Comparison of ENCODE assay signal across 1 cellular context in the genomic region with DNA sequence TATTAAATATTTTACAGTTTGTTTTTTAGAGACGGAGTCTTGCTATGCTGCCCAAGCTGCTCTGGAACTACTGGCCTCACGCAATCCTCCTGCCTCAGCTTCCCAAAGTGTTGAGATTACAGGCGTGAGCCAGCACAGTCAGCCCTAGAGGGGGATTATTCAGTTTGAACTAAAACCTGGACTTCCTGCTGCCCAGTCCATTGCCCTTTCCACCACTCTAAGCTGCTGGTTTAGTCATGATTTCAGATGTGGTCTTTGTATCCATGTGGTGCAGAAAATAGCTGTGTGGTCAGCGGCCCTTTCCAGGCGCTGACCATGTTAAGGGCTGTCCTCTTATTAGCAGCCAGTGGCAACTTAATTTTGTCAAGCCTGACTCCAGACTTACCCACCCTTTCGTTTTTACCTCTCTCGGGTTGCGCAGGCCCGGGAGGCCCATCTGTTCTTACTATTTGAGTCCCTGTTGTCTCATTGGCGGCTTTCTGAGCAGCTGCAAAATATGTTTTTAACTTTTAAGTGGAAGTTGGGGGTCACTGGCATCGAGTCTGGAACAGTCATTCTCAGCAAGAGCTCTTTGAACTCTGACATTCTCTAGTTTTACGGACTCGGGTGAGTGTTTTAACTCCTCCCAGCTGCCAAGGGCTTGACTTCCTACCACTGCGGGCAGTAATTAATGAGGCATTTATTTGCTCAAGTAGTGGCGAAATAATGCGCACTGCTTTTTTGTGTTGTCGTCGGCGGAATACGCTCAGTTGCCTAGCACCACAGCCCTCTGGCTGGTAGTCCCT.
TF ChIP-seq lines count a peak whose summit lies in the region.

No MANE protein-coding gene starts in this region.

TF ChIP-seq in GM12878, 131 proteins besides CTCF, POLR2A, EP300 and RAD21 (continued from another document):
- TF ChIP-seq, protein P1, sequence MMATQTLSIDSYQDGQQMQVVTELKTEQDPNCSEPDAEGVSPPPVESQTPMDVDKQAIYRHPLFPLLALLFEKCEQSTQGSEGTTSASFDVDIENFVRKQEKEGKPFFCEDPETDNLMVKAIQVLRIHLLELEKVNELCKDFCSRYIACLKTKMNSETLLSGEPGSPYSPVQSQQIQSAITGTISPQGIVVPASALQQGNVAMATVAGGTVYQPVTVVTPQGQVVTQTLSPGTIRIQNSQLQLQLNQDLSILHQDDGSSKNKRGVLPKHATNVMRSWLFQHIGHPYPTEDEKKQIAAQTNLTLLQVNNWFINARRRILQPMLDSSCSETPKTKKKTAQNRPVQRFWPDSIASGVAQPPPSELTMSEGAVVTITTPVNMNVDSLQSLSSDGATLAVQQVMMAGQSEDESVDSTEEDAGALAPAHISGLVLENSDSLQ (IDR thresholded peaks at IDR 0.05), result 0 out of 2 replicates have a peak, but pooled peaks have one; percentile 32
- TF ChIP-seq, protein P2, sequence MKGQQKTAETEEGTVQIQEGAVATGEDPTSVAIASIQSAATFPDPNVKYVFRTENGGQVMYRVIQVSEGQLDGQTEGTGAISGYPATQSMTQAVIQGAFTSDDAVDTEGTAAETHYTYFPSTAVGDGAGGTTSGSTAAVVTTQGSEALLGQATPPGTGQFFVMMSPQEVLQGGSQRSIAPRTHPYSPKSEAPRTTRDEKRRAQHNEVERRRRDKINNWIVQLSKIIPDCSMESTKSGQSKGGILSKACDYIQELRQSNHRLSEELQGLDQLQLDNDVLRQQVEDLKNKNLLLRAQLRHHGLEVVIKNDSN (IDR thresholded peaks at IDR 0.05; ENCODE audit: borderline replicate concordance, extremely low read length, insufficient read depth, low read depth, low read length), result no peak
- TF ChIP-seq CREB1 (IDR thresholded peaks at IDR 0.05; ENCODE audit: low read depth), result no peak
- TF ChIP-seq, protein P3, sequence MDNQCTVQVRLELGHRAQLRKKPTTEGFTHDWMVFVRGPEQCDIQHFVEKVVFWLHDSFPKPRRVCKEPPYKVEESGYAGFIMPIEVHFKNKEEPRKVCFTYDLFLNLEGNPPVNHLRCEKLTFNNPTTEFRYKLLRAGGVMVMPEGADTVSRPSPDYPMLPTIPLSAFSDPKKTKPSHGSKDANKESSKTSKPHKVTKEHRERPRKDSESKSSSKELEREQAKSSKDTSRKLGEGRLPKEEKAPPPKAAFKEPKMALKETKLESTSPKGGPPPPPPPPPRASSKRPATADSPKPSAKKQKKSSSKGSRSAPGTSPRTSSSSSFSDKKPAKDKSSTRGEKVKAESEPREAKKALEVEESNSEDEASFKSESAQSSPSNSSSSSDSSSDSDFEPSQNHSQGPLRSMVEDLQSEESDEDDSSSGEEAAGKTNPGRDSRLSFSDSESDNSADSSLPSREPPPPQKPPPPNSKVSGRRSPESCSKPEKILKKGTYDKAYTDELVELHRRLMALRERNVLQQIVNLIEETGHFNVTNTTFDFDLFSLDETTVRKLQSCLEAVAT (IDR thresholded peaks at IDR 0.05), result 0 out of 2 replicates have a peak, but pooled peaks have one; percentile 11
- TF ChIP-seq SP1 (IDR thresholded peaks at IDR 0.05; ENCODE audit: low read depth, low read length), result peak; percentile 10
